ENCODE assay signal across 8 cellular contexts in genomic region chr13:106535552-106536243, GRCh38. TPM values are rescaled to one million over a fixed set of nuclear protein-coding genes. Genes with fewer than 3 reads are reported as not detected.
DNase-seq lines count a peak whose midpoint lies in the region; ATAC-seq and TF ChIP-seq lines count a peak whose summit lies in the region.

A gene with protein sequence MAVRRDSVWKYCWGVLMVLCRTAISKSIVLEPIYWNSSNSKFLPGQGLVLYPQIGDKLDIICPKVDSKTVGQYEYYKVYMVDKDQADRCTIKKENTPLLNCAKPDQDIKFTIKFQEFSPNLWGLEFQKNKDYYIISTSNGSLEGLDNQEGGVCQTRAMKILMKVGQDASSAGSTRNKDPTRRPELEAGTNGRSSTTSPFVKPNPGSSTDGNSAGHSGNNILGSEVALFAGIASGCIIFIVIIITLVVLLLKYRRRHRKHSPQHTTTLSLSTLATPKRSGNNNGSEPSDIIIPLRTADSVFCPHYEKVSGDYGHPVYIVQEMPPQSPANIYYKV (minus strand): TSS chr13:106535662. CDS start chr13:106534964, 698 bp downstream.

- no peaks in the 10 kb centered on the region for H3K27me3 ChIP-seq in BE2C
- peaks cover 0 to 47% of the 10 kb centered on the region in 2 donors for H3K27me3 ChIP-seq in left lung

- intact Hi-C loops in left lung (cut with DNase I) = loop anchor here in 1 of 2 donors (10.0 kb wide), 2 partner anchors 379 to 451 kb away; no protein-coding TSS in a partner anchor

- H3K36me3 ChIP-seq in BE2C = peaks cover 5% of the 10 kb centered on the region; the same call in 1 of the 2 replicates
- peaks cover 0 to under 1% of the 10 kb centered on the region in 2 donors for H3K36me3 ChIP-seq in left lung

- DNase-seq in BE2C (peak; percentile 96), NCI-H345 treated with DMSO at 0.1 percent for 48 hours (lab: John Stamatoyannopoulos, UW; ENCODE audit: unreplicated experiment) (peak; percentile 91), dedifferentiated amniotic fluid mesenchymal stem cell (ENCODE audit: extremely low spot score) (peak; percentile 78), left lung (peak; percentile 90 to 97)
- DNase-seq in activated CD4-positive, alpha-beta T cell treated with anti-CD3 and anti-CD28 coated beads, Interleukin-2, amount 50 U/mL, for 1 hour = peak; percentile 84
- DNase-seq in stimulated activated CD4-positive, alpha-beta T cell treated with anti-CD3 and anti-CD28 coated beads, Interleukin-2, amount 100 ng/mL, for 24 hours = peak; percentile 86 to 88

- H3K27ac ChIP-seq in left lung = peak within 1 kb of the TSS; percentile 81 to 86

- H3K9me3 ChIP-seq in BE2C (no peaks in the 10 kb centered on the region), left lung (no peaks in the 10 kb centered on the region)

- no peak; the same call in 1 of the 2 replicates for TF ChIP-seq CTCF in BE2C (IDR thresholded peaks at IDR 0.05; ENCODE audit: low read depth, low read length)
- no peak for TF ChIP-seq CTCF in left lung (IDR thresholded peaks at IDR 0.05)

- H3K4me3 ChIP-seq in BE2C (ENCODE audit: low read depth, low read length) = peak within 1 kb of the TSS; percentile 85
- peak within 1 kb of the TSS; percentile 65 to 70 for H3K4me3 ChIP-seq in left lung

- H3K4me1 ChIP-seq in BE2C (peaks cover 7% of the 10 kb centered on the region), left lung (peaks cover 0 to 30% of the 10 kb centered on the region in 2 donors)

- ATAC-seq in GM19035 (IDR thresholded peaks at IDR 0.05; ENCODE audit: unreplicated experiment) (peak; percentile 94), HG03280 (IDR thresholded peaks at IDR 0.05; ENCODE audit: unreplicated experiment) (peak; percentile 96), left lung (peak; percentile 85)

RNA-seq across cellular contexts. Expression of the gene that starts here (rescaled TPM):
- polyA plus RNA-seq in BE2C (2012; ENCODE audit: insufficient read depth, insufficient read length, low read depth) = 15.5 TPM
- total RNA-seq in left lung = 10 to 100 TPM; 39.6 to 40.2 TPM

Comparison
In these comparisons a context has a peak if more than half of its experiments do, and no peak if none do; other contexts are left out.
1. Peak in every context shown above with its lines: DNase-seq, ATAC-seq, H3K4me3 ChIP-seq and H3K27ac ChIP-seq.